ENCODE assay signal across 2 cellular contexts in the genomic region with DNA sequence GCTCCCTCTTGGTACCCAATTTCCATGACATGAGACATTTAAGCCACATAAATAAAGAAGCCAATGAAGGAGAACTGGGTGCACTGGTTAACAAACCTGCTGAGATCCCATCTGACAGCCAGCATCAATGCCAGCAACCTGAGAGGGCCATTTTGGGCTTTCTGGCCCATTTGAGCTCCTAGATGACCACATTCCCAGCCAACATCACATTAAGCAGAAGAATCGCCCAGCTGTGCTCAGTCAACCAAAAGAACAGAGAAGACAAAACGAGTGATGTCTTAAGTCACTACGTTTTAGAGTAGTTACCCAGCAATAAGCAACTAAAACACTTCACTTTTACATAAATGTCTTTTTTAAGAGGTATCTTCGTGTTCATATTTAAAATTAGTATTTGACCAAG.
TF ChIP-seq lines count a peak whose summit lies in the region.

No MANE protein-coding gene starts in this region.

TF ChIP-seq in SK-N-SH, 30 proteins besides CTCF, POLR2A, EP300 and RAD21 (continued from another document):
- TF ChIP-seq, protein P1, sequence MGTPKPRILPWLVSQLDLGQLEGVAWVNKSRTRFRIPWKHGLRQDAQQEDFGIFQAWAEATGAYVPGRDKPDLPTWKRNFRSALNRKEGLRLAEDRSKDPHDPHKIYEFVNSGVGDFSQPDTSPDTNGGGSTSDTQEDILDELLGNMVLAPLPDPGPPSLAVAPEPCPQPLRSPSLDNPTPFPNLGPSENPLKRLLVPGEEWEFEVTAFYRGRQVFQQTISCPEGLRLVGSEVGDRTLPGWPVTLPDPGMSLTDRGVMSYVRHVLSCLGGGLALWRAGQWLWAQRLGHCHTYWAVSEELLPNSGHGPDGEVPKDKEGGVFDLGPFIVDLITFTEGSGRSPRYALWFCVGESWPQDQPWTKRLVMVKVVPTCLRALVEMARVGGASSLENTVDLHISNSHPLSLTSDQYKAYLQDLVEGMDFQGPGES (IDR thresholded peaks at IDR 0.05; ENCODE audit: low read depth, low read length) = no peak
- no peak for TF ChIP-seq EZH2phosphoT487 (IDR thresholded peaks at IDR 0.05; ENCODE audit: borderline replicate concordance, low read depth)

TF ChIP-seq in SK-N-SH treated with all-trans-retinoic acid at 6 μM for 48 hours, 23 proteins besides CTCF, POLR2A, EP300 and RAD21 (continued from another document):
- TF ChIP-seq, protein P2, sequence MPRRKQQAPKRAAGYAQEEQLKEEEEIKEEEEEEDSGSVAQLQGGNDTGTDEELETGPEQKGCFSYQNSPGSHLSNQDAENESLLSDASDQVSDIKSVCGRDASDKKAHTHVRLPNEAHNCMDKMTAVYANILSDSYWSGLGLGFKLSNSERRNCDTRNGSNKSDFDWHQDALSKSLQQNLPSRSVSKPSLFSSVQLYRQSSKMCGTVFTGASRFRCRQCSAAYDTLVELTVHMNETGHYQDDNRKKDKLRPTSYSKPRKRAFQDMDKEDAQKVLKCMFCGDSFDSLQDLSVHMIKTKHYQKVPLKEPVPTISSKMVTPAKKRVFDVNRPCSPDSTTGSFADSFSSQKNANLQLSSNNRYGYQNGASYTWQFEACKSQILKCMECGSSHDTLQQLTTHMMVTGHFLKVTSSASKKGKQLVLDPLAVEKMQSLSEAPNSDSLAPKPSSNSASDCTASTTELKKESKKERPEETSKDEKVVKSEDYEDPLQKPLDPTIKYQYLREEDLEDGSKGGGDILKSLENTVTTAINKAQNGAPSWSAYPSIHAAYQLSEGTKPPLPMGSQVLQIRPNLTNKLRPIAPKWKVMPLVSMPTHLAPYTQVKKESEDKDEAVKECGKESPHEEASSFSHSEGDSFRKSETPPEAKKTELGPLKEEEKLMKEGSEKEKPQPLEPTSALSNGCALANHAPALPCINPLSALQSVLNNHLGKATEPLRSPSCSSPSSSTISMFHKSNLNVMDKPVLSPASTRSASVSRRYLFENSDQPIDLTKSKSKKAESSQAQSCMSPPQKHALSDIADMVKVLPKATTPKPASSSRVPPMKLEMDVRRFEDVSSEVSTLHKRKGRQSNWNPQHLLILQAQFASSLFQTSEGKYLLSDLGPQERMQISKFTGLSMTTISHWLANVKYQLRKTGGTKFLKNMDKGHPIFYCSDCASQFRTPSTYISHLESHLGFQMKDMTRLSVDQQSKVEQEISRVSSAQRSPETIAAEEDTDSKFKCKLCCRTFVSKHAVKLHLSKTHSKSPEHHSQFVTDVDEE (CRISPR knock-in tag; IDR thresholded peaks at IDR 0.05) = no peak
- no peak for TF ChIP-seq ZFP3 (CRISPR knock-in tag; IDR thresholded peaks at IDR 0.05)
- TF ChIP-seq SNAI2 (CRISPR knock-in tag; IDR thresholded peaks at IDR 0.05) = no peak
- TF ChIP-seq TCF4 (CRISPR knock-in tag; IDR thresholded peaks at IDR 0.05; ENCODE audit: borderline replicate concordance) = no peak
